Comparison of ENCODE assay signal across 8 cellular contexts in the genomic region with DNA sequence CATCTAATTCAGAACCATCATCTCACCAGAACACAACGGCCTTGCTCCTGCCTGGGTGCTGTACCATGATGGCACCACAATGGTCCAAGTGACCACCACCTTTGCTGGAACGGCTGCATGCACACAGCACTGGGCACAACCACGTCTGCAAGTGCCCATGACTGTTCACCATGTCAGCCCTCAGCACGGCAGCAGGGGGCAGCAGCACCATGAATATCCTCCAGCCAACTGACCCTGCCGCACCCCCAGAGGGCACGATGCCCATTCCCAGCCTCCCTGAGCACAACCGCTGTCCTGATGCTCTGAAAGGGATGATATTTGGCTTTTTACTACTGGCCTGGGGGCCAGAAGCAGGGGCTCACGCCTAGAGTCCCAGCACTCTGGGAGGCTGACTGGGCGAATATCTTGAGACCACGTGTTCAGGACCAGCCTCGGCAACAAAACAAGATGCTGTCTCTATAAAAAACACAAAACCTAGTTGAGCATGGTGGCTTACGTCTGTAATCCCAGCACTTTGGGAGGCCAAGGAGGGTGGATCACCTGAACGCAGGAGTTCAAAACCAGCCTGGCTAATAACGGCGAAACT. TPM values are rescaled to one million over a fixed set of nuclear protein-coding genes. Genes with fewer than 3 reads are reported as not detected.
DNase-seq lines count a peak whose midpoint lies in the region; ATAC-seq, FAIRE-seq and TF ChIP-seq lines count a peak whose summit lies in the region.

No MANE protein-coding gene starts in this region.

- peak; percentile 91 for FAIRE-seq in HTR-8/SVneo (lab: Jason Lieb, UNC)

- TF ChIP-seq CTCF in VCaP (conservative IDR thresholded peaks at IDR 0.05) (peak; percentile 75), lung (IDR thresholded peaks at IDR 0.05; ENCODE audit: control extremely low read depth, extremely low read depth) (peak; percentile 49)

- peak; percentile 69 for ATAC-seq in lung (ENCODE audit: insufficient read depth, low FRiP score)
- no peak for ATAC-seq in GM21447 (IDR thresholded peaks at IDR 0.05; ENCODE audit: unreplicated experiment)

- WGBS in lung, 2 donors: 63 to 68% methylated on average over 15 of the region's 15 CpGs

- no peaks in the 10 kb centered on the region for H3K9me3 ChIP-seq in lung (ENCODE audit: control insufficient read depth in 2 of 2, insufficient read depth in 1 of 2, low read length in 1 of 2)

- H3K4me1 ChIP-seq in lung (ENCODE audit: control insufficient read depth in 2 of 2, insufficient read depth in 2 of 2, low read length in 2 of 2): peaks cover 0 to 3% of the 10 kb centered on the region in 2 donors

- H3K27me3 ChIP-seq in lung (ENCODE audit: control insufficient read depth, insufficient read depth): no peaks in the 10 kb centered on the region

- no peak overlapping the region for H3K27ac ChIP-seq in VCaP
- no peak overlapping the region for H3K27ac ChIP-seq in lung (ENCODE audit: low read depth in 1 of 2, low read length in 1 of 2)

- peaks cover 0 to 30% of the 10 kb centered on the region in 2 donors for H3K36me3 ChIP-seq in lung (ENCODE audit: control insufficient read depth in 2 of 2, insufficient read depth in 2 of 2, low read length in 2 of 2)

- H3K4me3 ChIP-seq in lung: no peak overlapping the region

- peak; percentile 82 for DNase-seq in D341Med (ENCODE audit: low spot score)
- DNase-seq in HTR-8/SVneo (ENCODE audit: insufficient read length, low spot score): peak; percentile 78
- DNase-seq in ecto neural progenitor cell (ENCODE audit: low spot score): peak; percentile 73
- peak; percentile 67 for DNase-seq in lung (ENCODE audit: low spot score)
- peak; percentile 74 for DNase-seq in superior temporal gyrus (ENCODE audit: extremely low spot score)
- no peak for DNase-seq in dedifferentiated amniotic fluid mesenchymal stem cell (ENCODE audit: extremely low spot score)

RNA-seq across cellular contexts. Expression of a gene that starts 25.7 kb away (rescaled TPM):
- 1 to 10 TPM in 1 of 2 donors, not detected in 1; 1.1 TPM for total RNA-seq in lung
- under 1 TPM; 0.05 to 0.35 TPM for polyA plus RNA-seq in lung

RNA-seq across cellular contexts. Expression of a gene that starts 32.2 kb away (rescaled TPM):
- 10 to 100 TPM; 18.5 to 33.1 TPM for total RNA-seq in lung
- polyA plus RNA-seq in lung: 10 to 100 TPM; 20.0 to 24.7 TPM

RNA-seq across cellular contexts. Expression of a gene that starts 32.8 kb away (rescaled TPM):
- total RNA-seq in lung: 10 to 100 TPM; 10.3 to 23.2 TPM
- 10 to 100 TPM; 13.8 to 28.1 TPM for polyA plus RNA-seq in lung

RNA-seq across cellular contexts. Expression of a gene that starts 35.8 kb away (rescaled TPM):
- not detected for total RNA-seq in lung
- not detected for polyA plus RNA-seq in lung

RNA-seq across cellular contexts. Expression of a gene that starts 38.0 kb away (rescaled TPM):
- not detected for total RNA-seq in lung
- under 1 TPM; 0.02 to 0.10 TPM for polyA plus RNA-seq in lung
